Comparison of ENCODE assay signal across 1 cellular context in genomic region chr14:94636744-94637412, GRCh38.
A peak's percentile ranks its signal among the peaks of the same experiment; 100 is the strongest.
TF ChIP-seq lines count a peak whose summit lies in the region.

No MANE protein-coding gene starts in this region.

TF ChIP-seq in HepG2, 621 proteins besides CTCF, POLR2A, EP300 and RAD21 (continued from another document and continues in another):
- TF ChIP-seq PBX2 (CRISPR knock-in tag; IDR thresholded peaks at IDR 0.05): no peak
- TF ChIP-seq ZNF33B (CRISPR knock-in tag; IDR thresholded peaks at IDR 0.05): no peak
- no peak for TF ChIP-seq ZNF20 (CRISPR knock-in tag; IDR thresholded peaks at IDR 0.05)
- no peak for TF ChIP-seq ZNF556 (CRISPR knock-in tag; IDR thresholded peaks at IDR 0.05; ENCODE audit: borderline replicate concordance)
- TF ChIP-seq ZFAT (CRISPR knock-in tag; conservative IDR thresholded peaks at IDR 0.05): no peak
- TF ChIP-seq POLR2AphosphoS2 (IDR thresholded peaks at IDR 0.05; ENCODE audit: low read depth, low read length): no peak
- TF ChIP-seq FIP1L1 (IDR thresholded peaks at IDR 0.05; ENCODE audit: borderline replicate concordance, insufficient read depth, low read depth, low read length): no peak
- TF ChIP-seq HCFC1 (IDR thresholded peaks at IDR 0.05; ENCODE audit: low read depth, low read length): no peak
- TF ChIP-seq E2F1 (CRISPR knock-in tag; IDR thresholded peaks at IDR 0.05): 0 out of 2 replicates have a peak, but pooled peaks have one; percentile 35
- no peak for TF ChIP-seq ZNF121 (CRISPR knock-in tag; IDR thresholded peaks at IDR 0.05)
- no peak for TF ChIP-seq SRSF4 (IDR thresholded peaks at IDR 0.05; ENCODE audit: low read depth, low read length, poor library complexity, severe bottlenecking)
- no peak for TF ChIP-seq CCDC6 (CRISPR knock-in tag; IDR thresholded peaks at IDR 0.05)
- TF ChIP-seq SMARCC2 (IDR thresholded peaks at IDR 0.05): no peak
- TF ChIP-seq ZNF329 (CRISPR knock-in tag; IDR thresholded peaks at IDR 0.05; ENCODE audit: low read depth): peak; percentile 82; the same call in 1 of the 2 replicates
- no peak for TF ChIP-seq ZNF234 (CRISPR knock-in tag; conservative IDR thresholded peaks at IDR 0.05)
- TF ChIP-seq, protein P1, sequence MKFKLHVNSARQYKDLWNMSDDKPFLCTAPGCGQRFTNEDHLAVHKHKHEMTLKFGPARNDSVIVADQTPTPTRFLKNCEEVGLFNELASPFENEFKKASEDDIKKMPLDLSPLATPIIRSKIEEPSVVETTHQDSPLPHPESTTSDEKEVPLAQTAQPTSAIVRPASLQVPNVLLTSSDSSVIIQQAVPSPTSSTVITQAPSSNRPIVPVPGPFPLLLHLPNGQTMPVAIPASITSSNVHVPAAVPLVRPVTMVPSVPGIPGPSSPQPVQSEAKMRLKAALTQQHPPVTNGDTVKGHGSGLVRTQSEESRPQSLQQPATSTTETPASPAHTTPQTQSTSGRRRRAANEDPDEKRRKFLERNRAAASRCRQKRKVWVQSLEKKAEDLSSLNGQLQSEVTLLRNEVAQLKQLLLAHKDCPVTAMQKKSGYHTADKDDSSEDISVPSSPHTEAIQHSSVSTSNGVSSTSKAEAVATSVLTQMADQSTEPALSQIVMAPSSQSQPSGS (CRISPR knock-in tag; IDR thresholded peaks at IDR 0.05): peak; percentile 76; the same call in 1 of the 2 replicates
- no peak for TF ChIP-seq ZFP36 (IDR thresholded peaks at IDR 0.05; ENCODE audit: borderline replicate concordance, low read depth, low read length, partially characterized antibody)
- TF ChIP-seq TGIF2 (CRISPR knock-in tag; IDR thresholded peaks at IDR 0.05): 0 out of 2 replicates have a peak, but pooled peaks have one; percentile 29
- no peak for TF ChIP-seq POGK (CRISPR knock-in tag; conservative IDR thresholded peaks at IDR 0.05)
- no peak for TF ChIP-seq CHD2 (IDR thresholded peaks at IDR 0.05; ENCODE audit: low read depth, low read length)
- no peak for TF ChIP-seq ATF7 (IDR thresholded peaks at IDR 0.05)
- TF ChIP-seq ATF7 (CRISPR knock-in tag; IDR thresholded peaks at IDR 0.05): no peak
- TF ChIP-seq ZNF792 (CRISPR knock-in tag; IDR thresholded peaks at IDR 0.05): peak; percentile 40; the same call in 1 of the 2 replicates
- no peak for TF ChIP-seq HES4 (CRISPR knock-in tag; IDR thresholded peaks at IDR 0.05; ENCODE audit: borderline replicate concordance)
- no peak for TF ChIP-seq RELA (CRISPR knock-in tag; IDR thresholded peaks at IDR 0.05)
- no peak for TF ChIP-seq DR1 (CRISPR knock-in tag; IDR thresholded peaks at IDR 0.05)
- no peak for TF ChIP-seq CSRNP1 (CRISPR knock-in tag; IDR thresholded peaks at IDR 0.05)
- TF ChIP-seq SMAD3 (CRISPR knock-in tag; IDR thresholded peaks at IDR 0.05): no peak
- TF ChIP-seq ZNF253 (CRISPR knock-in tag; IDR thresholded peaks at IDR 0.05; ENCODE audit: borderline replicate concordance): no peak
- TF ChIP-seq TFAP4 (IDR thresholded peaks at IDR 0.05; ENCODE audit: borderline replicate concordance, low read depth): peak; percentile 46; the same call in 1 of the 2 replicates
- TF ChIP-seq ZNF484 (CRISPR knock-in tag; IDR thresholded peaks at IDR 0.05; ENCODE audit: borderline replicate concordance, low read depth): no peak
- no peak for TF ChIP-seq ZNF549 (CRISPR knock-in tag; IDR thresholded peaks at IDR 0.05)
- peak; percentile 97 for TF ChIP-seq ISL2 (CRISPR knock-in tag; IDR thresholded peaks at IDR 0.05)
- TF ChIP-seq YY1 (IDR thresholded peaks at IDR 0.05; ENCODE audit: insufficient read depth, insufficient replicate concordance, low read depth, low read length): no peak
- peak; percentile 46; the same call in 1 of the 2 replicates for TF ChIP-seq ZSCAN9 (CRISPR knock-in tag; IDR thresholded peaks at IDR 0.05; ENCODE audit: borderline replicate concordance)
- TF ChIP-seq, protein P2, sequence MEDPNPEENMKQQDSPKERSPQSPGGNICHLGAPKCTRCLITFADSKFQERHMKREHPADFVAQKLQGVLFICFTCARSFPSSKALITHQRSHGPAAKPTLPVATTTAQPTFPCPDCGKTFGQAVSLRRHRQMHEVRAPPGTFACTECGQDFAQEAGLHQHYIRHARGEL (CRISPR knock-in tag; IDR thresholded peaks at IDR 0.05): no peak
- TF ChIP-seq ZNF747 (CRISPR knock-in tag; IDR thresholded peaks at IDR 0.05; ENCODE audit: borderline replicate concordance): no peak; the same call in 1 of the 2 replicates
- no peak for TF ChIP-seq NONO (IDR thresholded peaks at IDR 0.05)
- no peak for TF ChIP-seq NONO (CRISPR knock-in tag; conservative IDR thresholded peaks at IDR 0.05)
- TF ChIP-seq ZNF737 (CRISPR knock-in tag; IDR thresholded peaks at IDR 0.05; ENCODE audit: borderline replicate concordance): no peak
- TF ChIP-seq, protein P3, sequence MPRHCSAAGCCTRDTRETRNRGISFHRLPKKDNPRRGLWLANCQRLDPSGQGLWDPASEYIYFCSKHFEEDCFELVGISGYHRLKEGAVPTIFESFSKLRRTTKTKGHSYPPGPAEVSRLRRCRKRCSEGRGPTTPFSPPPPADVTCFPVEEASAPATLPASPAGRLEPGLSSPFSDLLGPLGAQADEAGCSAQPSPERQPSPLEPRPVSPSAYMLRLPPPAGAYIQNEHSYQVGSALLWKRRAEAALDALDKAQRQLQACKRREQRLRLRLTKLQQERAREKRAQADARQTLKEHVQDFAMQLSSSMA (CRISPR knock-in tag; IDR thresholded peaks at IDR 0.05): no peak
- TF ChIP-seq EEA1 (CRISPR knock-in tag; IDR thresholded peaks at IDR 0.05; ENCODE audit: borderline replicate concordance): no peak
- no peak for TF ChIP-seq NBN (conservative IDR thresholded peaks at IDR 0.05)
- no peak for TF ChIP-seq MNT (IDR thresholded peaks at IDR 0.05)
- TF ChIP-seq, protein P4, sequence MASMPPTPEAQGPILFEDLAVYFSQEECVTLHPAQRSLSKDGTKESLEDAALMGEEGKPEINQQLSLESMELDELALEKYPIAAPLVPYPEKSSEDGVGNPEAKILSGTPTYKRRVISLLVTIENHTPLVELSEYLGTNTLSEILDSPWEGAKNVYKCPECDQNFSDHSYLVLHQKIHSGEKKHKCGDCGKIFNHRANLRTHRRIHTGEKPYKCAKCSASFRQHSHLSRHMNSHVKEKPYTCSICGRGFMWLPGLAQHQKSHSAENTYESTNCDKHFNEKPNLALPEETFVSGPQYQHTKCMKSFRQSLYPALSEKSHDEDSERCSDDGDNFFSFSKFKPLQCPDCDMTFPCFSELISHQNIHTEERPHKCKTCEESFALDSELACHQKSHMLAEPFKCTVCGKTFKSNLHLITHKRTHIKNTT (CRISPR knock-in tag; IDR thresholded peaks at IDR 0.05): no peak
- TF ChIP-seq FOXO1 (CRISPR knock-in tag; IDR thresholded peaks at IDR 0.05): peak; percentile 60; the same call in 1 of the 2 replicates
- TF ChIP-seq ZNF235 (CRISPR knock-in tag; IDR thresholded peaks at IDR 0.05; ENCODE audit: borderline replicate concordance): no peak
- no peak for TF ChIP-seq ZNF282 (IDR thresholded peaks at IDR 0.05; ENCODE audit: partially characterized antibody)
- TF ChIP-seq SP1 (IDR thresholded peaks at IDR 0.05): no peak
- TF ChIP-seq SP1 (CRISPR knock-in tag; IDR thresholded peaks at IDR 0.05): no peak
